ENCODE assay signal across 1 cellular context in the genomic region with DNA sequence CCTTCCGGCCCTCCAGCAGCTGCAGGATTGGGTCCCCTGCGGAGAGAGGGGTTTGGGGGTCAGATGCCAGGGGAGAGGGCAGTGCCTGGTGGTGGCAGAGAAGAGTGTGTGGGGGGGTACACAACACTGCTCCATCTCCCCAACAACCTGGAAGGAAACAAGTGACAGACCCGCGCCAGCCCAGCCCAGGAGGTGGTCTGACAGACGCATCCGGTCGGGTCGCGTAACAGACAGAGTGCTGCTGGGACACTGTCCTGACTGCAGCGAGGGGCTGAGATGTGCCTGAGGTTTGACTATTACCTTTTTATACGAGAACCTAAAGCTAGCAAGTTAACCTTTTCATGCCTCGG.
TF ChIP-seq lines count a peak whose summit lies in the region.

No MANE protein-coding gene starts in this region.

TF ChIP-seq in GM12878, 131 proteins besides CTCF, POLR2A, EP300 and RAD21:
- TF ChIP-seq BACH1 (IDR thresholded peaks at IDR 0.05; ENCODE audit: borderline replicate concordance) = 0 out of 2 replicates have a peak, but pooled peaks have one; percentile 7
- TF ChIP-seq MTA3 (IDR thresholded peaks at IDR 0.05; ENCODE audit: borderline replicate concordance, low read length) = peak; percentile 13; the same call in 1 of the 2 replicates
- TF ChIP-seq NR2C1 (IDR thresholded peaks at IDR 0.05) = no peak
